In the genomic region with DNA sequence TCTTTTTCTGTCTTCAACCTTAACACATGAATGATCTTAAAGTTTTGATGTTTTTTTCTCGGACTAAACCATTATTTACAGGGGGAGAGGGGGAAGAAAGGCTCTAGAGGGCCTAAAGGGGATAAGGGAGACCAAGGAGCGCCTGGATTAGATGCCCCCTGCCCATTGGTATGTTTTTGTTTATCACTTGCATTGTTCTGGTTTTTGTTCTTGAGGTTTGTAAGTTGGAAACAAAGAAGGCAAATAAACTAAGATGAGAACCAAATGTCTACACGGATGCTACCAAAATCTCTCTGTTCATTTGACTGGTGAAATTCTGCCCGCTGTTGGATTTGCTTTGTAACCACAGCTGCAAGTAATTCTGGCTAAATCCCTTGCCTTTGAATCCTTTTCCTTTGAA, we compare ENCODE assay signal across 20 cellular contexts.
DNase-seq lines count a peak whose midpoint lies in the region; ATAC-seq and TF ChIP-seq lines count a peak whose summit lies in the region.
"Had no signal": no experiment of that assay in that cellular context is flagged by ENCODE, and none has a peak within 500 bp of the region (broad histone marks: within the 10 kb centered on the region; RNA-seq: fewer than 3 reads in every experiment).

No MANE protein-coding gene starts in this region.

- DNase-seq in choroid plexus epithelial cell (ENCODE audit: low read depth) (peak; percentile 33), iris pigment epithelial cell (ENCODE audit: low read depth) (peak; percentile 18), NCI-H748 (lab: John Stamatoyannopoulos, UW; ENCODE audit: unreplicated experiment) (no peak), DMS79 (lab: John Stamatoyannopoulos, UW) (no peak), NOMO-1 treated with dmso at 0.1 percent for 144 hours (lab: John Stamatoyannopoulos, UW; ENCODE audit: unreplicated experiment) (no peak)
- DNase-seq: activated CD4-positive, alpha-beta T cell treated with anti-CD3 and anti-CD28 coated beads for 36 hours; activated naive CD8-positive, alpha-beta T cell treated with anti-CD3 and anti-CD28 coated beads for 36 hours; NCI-H1694; NCI-H2171 treated with DMSO at 0.1 percent for 48 hours; NCI-H69; PC-3; SHP77; stimulated activated CD4-positive, alpha-beta T cell treated with anti-CD3 and anti-CD28 coated beads, Interleukin-2, amount 100 ng/mL, for 48 hours; stimulated activated naive CD8-positive, alpha-beta T cell treated with anti-CD3 and anti-CD28 coated beads, Interleukin-15, amount 100 ng/mL, for 72 hours; transverse colon had no signal

- peak overlapping the region; percentile 73 for H3K27ac ChIP-seq in HUES48 (ENCODE audit: low read depth, low read length)
- H3K27ac ChIP-seq: left lung, prostate gland, transverse colon had no signal

- no peaks in the 10 kb centered on the region for H3K36me3 ChIP-seq in HUES48 (ENCODE audit: control insufficient read depth, insufficient read depth, low read length)
- H3K36me3 ChIP-seq: left lung, prostate gland, transverse colon had no signal

- H3K9ac ChIP-seq in HUES48 (ENCODE audit: low read depth, low read length) = no peak overlapping the region

- ATAC-seq in GM19463 (IDR thresholded peaks at IDR 0.05; ENCODE audit: unreplicated experiment) = no peak
- ATAC-seq: activated CD4-positive, alpha-beta T cell treated with anti-CD3 and anti-CD28 coated beads for 36 hours; left lung; PC-3; stimulated activated naive CD8-positive, alpha-beta T cell treated with anti-CD3 and anti-CD28 coated beads, Interleukin-15, amount 100 ng/mL, for 72 hours had no signal

- H3K27me3 ChIP-seq in HUES48 (ENCODE audit: control insufficient read depth, insufficient read depth, low read length) = peaks cover 12% of the 10 kb centered on the region; the same call in 1 of the 2 replicates
- H3K27me3 ChIP-seq: transverse colon had no signal

- H3K4me3 ChIP-seq in HUES48 (ENCODE audit: low read depth, low read length) = no peak overlapping the region
- no peak overlapping the region for H3K4me3 ChIP-seq in choroid plexus epithelial cell (ENCODE audit: low read depth, low read length)
- H3K4me3 ChIP-seq: left lung, prostate gland, smooth muscle cell, transverse colon had no signal

- H3K9me3 ChIP-seq in HUES48 (ENCODE audit: control insufficient read depth, insufficient read depth, low read length) = no peaks in the 10 kb centered on the region
- H3K9me3 ChIP-seq: left lung, prostate gland, transverse colon had no signal

- no peak for TF ChIP-seq CTCF in choroid plexus epithelial cell (conservative IDR thresholded peaks at IDR 0.05; ENCODE audit: low read depth, low read length)

- H3K4me1 ChIP-seq in HUES48 (ENCODE audit: control insufficient read depth, insufficient read depth, low read length) = peaks cover 15% of the 10 kb centered on the region
- H3K4me1 ChIP-seq: left lung, prostate gland, transverse colon had no signal

Comparison
In these comparisons a context has a peak if more than half of its experiments do, and no peak if none do; other contexts are left out.
1. DNase-seq: peak in choroid plexus epithelial cell (single experiment) and iris pigment epithelial cell (single experiment); none in NCI-H748 (single experiment), DMS79 (single experiment) and NOMO-1 treated with dmso at 0.1 percent for 144 hours (single experiment).